1 cellular context compared by ENCODE assay signal in the genomic region with DNA sequence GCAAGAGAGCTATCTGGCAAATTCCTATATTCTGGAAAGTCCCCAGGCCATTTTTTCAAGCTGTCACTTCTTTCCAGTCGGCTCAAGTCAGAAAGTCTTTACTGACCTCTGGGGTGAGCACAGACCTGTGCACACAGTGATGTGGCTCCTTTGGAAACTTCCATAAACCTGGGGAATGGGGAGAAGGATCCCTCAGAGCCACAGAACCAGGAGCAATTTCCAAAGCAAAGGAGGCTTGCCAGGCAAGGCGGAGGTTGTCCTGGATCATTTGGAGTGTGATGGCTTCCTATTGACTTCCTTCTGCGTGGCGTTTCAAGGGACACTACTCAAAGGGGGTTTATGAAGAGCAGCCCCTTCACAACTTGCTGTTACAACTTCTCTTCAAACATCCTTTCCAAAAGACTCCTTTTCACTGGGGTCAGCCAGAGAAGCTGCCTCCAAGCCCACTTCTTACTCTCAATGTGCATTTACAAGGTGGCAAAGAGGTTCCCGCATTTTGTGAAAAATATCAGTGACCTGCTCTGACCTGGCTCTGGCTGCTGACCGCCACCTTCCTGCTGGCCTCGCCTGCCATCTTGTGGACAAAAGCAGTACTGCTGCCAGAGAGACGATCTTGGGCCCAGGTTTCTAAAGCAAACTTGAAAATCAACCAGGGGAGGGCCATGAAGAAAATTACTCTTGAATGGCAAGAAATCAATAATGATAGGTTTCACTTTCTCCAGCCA.
TF ChIP-seq lines count a peak whose summit lies in the region.

No MANE protein-coding gene starts in this region.

TF ChIP-seq in HepG2, 621 proteins besides CTCF, POLR2A, EP300 and RAD21 (continued from another document and continues in another):
- TF ChIP-seq, protein P1, sequence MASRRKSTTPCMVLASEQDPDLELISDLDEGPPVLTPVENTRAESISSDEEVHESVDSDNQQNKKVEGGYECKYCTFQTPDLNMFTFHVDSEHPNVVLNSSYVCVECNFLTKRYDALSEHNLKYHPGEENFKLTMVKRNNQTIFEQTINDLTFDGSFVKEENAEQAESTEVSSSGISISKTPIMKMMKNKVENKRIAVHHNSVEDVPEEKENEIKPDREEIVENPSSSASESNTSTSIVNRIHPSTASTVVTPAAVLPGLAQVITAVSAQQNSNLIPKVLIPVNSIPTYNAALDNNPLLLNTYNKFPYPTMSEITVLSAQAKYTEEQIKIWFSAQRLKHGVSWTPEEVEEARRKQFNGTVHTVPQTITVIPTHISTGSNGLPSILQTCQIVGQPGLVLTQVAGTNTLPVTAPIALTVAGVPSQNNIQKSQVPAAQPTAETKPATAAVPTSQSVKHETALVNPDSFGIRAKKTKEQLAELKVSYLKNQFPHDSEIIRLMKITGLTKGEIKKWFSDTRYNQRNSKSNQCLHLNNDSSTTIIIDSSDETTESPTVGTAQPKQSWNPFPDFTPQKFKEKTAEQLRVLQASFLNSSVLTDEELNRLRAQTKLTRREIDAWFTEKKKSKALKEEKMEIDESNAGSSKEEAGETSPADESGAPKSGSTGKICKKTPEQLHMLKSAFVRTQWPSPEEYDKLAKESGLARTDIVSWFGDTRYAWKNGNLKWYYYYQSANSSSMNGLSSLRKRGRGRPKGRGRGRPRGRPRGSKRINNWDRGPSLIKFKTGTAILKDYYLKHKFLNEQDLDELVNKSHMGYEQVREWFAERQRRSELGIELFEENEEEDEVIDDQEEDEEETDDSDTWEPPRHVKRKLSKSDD (CRISPR knock-in tag; IDR thresholded peaks at IDR 0.05; ENCODE audit: low read depth) = no peak
- TF ChIP-seq ZNF782 (CRISPR knock-in tag; IDR thresholded peaks at IDR 0.05; ENCODE audit: borderline replicate concordance) (peak; percentile 69; the same call in 1 of the 2 replicates), ZNF781 (CRISPR knock-in tag; IDR thresholded peaks at IDR 0.05; ENCODE audit: borderline replicate concordance, not compliant biosample characterization) (no peak), MXD4 (CRISPR knock-in tag; IDR thresholded peaks at IDR 0.05) (0 out of 2 replicates have a peak, but pooled peaks have one; percentile 53), BORCS8-MEF2B (CRISPR knock-in tag; IDR thresholded peaks at IDR 0.05) (0 out of 2 replicates have a peak, but pooled peaks have one; percentile 21), ZNF713 (CRISPR knock-in tag; IDR thresholded peaks at IDR 0.05) (0 out of 2 replicates have a peak, but pooled peaks have one; percentile 2), MZF1 (CRISPR knock-in tag; IDR thresholded peaks at IDR 0.05; ENCODE audit: borderline replicate concordance) (no peak), ZFP37 (CRISPR knock-in tag; IDR thresholded peaks at IDR 0.05; ENCODE audit: borderline replicate concordance) (no peak), POLR2AphosphoS5 (IDR thresholded peaks at IDR 0.05; ENCODE audit: low read depth, low read length) (no peak), SOX5 (CRISPR knock-in tag; IDR thresholded peaks at IDR 0.05; ENCODE audit: borderline replicate concordance) (no peak; the same call in 1 of the 2 replicates), ZNF12 (CRISPR knock-in tag; IDR thresholded peaks at IDR 0.05) (peak; percentile 35; the same call in 1 of the 2 replicates), PRMT3 (CRISPR knock-in tag; IDR thresholded peaks at IDR 0.05; ENCODE audit: borderline replicate concordance, low read depth) (no peak), MEF2D (CRISPR knock-in tag; IDR thresholded peaks at IDR 0.05) (0 out of 2 replicates have a peak, but pooled peaks have one; percentile 29), FLYWCH1 (CRISPR knock-in tag; IDR thresholded peaks at IDR 0.05) (no peak), TGIF2 (CRISPR knock-in tag; IDR thresholded peaks at IDR 0.05) (no peak; the same call in 1 of the 2 replicates), ZNF383 (CRISPR knock-in tag; IDR thresholded peaks at IDR 0.05; ENCODE audit: borderline replicate concordance) (no peak), ZNF562 (CRISPR knock-in tag; IDR thresholded peaks at IDR 0.05; ENCODE audit: borderline replicate concordance) (no peak), ZNF549 (CRISPR knock-in tag; IDR thresholded peaks at IDR 0.05) (no peak), ZNF160 (CRISPR knock-in tag; IDR thresholded peaks at IDR 0.05) (no peak), CCAR2 (optimal IDR thresholded peaks at IDR 0.05; ENCODE audit: low read depth, low read length) (no peak), ETV5 (CRISPR knock-in tag; IDR thresholded peaks at IDR 0.05; ENCODE audit: borderline replicate concordance) (no peak; the same call in 1 of the 2 replicates), BRCA1 (CRISPR knock-in tag; IDR thresholded peaks at IDR 0.05) (peak; percentile 34; the same call in 1 of the 2 replicates), AGO1 (IDR thresholded peaks at IDR 0.05; ENCODE audit: low read depth, low read length, poor library complexity, severe bottlenecking) (no peak), RFX1 (IDR thresholded peaks at IDR 0.05) (no peak), CENPX (CRISPR knock-in tag; IDR thresholded peaks at IDR 0.05) (no peak), TEAD2 (CRISPR knock-in tag; IDR thresholded peaks at IDR 0.05) (no peak), TRIM24 (CRISPR knock-in tag; IDR thresholded peaks at IDR 0.05) (no peak), IRF2 (CRISPR knock-in tag; IDR thresholded peaks at IDR 0.05) (no peak), PHF21A (CRISPR knock-in tag; IDR thresholded peaks at IDR 0.05) (no peak), ZC3H13 (CRISPR knock-in tag; IDR thresholded peaks at IDR 0.05) (no peak), SOX6 (IDR thresholded peaks at IDR 0.05) (no peak), SOX6 (CRISPR knock-in tag; IDR thresholded peaks at IDR 0.05) (peak; percentile 57; the same call in 1 of the 2 replicates), NPAS2 (CRISPR knock-in tag; IDR thresholded peaks at IDR 0.05; ENCODE audit: borderline replicate concordance) (no peak), PTBP1 (IDR thresholded peaks at IDR 0.05; ENCODE audit: low read depth, low read length, poor library complexity, severe bottlenecking) (no peak), HNRNPLL (IDR thresholded peaks at IDR 0.05; ENCODE audit: low read depth, low read length, poor library complexity, severe bottlenecking) (no peak), ZSCAN25 (CRISPR knock-in tag; IDR thresholded peaks at IDR 0.05) (peak; percentile 17; the same call in 1 of the 2 replicates)
- TF ChIP-seq, protein P2, sequence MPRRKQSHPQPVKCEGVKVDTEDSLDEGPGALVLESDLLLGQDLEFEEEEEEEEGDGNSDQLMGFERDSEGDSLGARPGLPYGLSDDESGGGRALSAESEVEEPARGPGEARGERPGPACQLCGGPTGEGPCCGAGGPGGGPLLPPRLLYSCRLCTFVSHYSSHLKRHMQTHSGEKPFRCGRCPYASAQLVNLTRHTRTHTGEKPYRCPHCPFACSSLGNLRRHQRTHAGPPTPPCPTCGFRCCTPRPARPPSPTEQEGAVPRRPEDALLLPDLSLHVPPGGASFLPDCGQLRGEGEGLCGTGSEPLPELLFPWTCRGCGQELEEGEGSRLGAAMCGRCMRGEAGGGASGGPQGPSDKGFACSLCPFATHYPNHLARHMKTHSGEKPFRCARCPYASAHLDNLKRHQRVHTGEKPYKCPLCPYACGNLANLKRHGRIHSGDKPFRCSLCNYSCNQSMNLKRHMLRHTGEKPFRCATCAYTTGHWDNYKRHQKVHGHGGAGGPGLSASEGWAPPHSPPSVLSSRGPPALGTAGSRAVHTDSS (CRISPR knock-in tag; conservative IDR thresholded peaks at IDR 0.05) = no peak
- TF ChIP-seq, protein P3, sequence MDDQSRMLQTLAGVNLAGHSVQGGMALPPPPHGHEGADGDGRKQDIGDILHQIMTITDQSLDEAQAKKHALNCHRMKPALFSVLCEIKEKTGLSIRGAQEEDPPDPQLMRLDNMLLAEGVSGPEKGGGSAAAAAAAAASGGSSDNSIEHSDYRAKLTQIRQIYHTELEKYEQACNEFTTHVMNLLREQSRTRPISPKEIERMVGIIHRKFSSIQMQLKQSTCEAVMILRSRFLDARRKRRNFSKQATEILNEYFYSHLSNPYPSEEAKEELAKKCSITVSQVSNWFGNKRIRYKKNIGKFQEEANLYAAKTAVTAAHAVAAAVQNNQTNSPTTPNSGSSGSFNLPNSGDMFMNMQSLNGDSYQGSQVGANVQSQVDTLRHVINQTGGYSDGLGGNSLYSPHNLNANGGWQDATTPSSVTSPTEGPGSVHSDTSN (CRISPR knock-in tag; IDR thresholded peaks at IDR 0.05; ENCODE audit: borderline replicate concordance) = no peak
- TF ChIP-seq, protein P4, sequence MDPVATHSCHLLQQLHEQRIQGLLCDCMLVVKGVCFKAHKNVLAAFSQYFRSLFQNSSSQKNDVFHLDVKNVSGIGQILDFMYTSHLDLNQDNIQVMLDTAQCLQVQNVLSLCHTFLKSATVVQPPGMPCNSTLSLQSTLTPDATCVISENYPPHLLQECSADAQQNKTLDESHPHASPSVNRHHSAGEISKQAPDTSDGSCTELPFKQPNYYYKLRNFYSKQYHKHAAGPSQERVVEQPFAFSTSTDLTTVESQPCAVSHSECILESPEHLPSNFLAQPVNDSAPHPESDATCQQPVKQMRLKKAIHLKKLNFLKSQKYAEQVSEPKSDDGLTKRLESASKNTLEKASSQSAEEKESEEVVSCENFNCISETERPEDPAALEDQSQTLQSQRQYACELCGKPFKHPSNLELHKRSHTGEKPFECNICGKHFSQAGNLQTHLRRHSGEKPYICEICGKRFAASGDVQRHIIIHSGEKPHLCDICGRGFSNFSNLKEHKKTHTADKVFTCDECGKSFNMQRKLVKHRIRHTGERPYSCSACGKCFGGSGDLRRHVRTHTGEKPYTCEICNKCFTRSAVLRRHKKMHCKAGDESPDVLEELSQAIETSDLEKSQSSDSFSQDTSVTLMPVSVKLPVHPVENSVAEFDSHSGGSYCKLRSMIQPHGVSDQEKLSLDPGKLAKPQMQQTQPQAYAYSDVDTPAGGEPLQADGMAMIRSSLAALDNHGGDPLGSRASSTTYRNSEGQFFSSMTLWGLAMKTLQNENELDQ (CRISPR knock-in tag; IDR thresholded peaks at IDR 0.05; ENCODE audit: borderline replicate concordance) = no peak
- TF ChIP-seq, protein P5, sequence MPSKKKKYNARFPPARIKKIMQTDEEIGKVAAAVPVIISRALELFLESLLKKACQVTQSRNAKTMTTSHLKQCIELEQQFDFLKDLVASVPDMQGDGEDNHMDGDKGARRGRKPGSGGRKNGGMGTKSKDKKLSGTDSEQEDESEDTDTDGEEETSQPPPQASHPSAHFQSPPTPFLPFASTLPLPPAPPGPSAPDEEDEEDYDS (CRISPR knock-in tag; IDR thresholded peaks at IDR 0.05) = peak; percentile 50
- TF ChIP-seq, protein P6, sequence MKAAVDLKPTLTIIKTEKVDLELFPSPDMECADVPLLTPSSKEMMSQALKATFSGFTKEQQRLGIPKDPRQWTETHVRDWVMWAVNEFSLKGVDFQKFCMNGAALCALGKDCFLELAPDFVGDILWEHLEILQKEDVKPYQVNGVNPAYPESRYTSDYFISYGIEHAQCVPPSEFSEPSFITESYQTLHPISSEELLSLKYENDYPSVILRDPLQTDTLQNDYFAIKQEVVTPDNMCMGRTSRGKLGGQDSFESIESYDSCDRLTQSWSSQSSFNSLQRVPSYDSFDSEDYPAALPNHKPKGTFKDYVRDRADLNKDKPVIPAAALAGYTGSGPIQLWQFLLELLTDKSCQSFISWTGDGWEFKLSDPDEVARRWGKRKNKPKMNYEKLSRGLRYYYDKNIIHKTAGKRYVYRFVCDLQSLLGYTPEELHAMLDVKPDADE (CRISPR knock-in tag; IDR thresholded peaks at IDR 0.05) = no peak
- TF ChIP-seq, protein P7, sequence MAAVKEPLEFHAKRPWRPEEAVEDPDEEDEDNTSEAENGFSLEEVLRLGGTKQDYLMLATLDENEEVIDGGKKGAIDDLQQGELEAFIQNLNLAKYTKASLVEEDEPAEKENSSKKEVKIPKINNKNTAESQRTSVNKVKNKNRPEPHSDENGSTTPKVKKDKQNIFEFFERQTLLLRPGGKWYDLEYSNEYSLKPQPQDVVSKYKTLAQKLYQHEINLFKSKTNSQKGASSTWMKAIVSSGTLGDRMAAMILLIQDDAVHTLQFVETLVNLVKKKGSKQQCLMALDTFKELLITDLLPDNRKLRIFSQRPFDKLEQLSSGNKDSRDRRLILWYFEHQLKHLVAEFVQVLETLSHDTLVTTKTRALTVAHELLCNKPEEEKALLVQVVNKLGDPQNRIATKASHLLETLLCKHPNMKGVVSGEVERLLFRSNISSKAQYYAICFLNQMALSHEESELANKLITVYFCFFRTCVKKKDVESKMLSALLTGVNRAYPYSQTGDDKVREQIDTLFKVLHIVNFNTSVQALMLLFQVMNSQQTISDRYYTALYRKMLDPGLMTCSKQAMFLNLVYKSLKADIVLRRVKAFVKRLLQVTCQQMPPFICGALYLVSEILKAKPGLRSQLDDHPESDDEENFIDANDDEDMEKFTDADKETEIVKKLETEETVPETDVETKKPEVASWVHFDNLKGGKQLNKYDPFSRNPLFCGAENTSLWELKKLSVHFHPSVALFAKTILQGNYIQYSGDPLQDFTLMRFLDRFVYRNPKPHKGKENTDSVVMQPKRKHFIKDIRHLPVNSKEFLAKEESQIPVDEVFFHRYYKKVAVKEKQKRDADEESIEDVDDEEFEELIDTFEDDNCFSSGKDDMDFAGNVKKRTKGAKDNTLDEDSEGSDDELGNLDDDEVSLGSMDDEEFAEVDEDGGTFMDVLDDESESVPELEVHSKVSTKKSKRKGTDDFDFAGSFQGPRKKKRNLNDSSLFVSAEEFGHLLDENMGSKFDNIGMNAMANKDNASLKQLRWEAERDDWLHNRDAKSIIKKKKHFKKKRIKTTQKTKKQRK (IDR thresholded peaks at IDR 0.05; ENCODE audit: low read length) = no peak
- TF ChIP-seq, protein P8, sequence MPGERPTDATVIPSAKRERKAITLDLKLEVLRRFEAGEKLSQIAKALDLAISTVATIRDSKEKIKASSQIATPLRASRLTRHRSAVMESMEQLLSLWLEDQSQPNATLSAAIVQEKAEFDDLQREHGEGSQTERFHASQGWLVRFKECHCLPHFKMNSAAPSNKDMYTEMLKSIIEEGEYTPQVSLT (CRISPR knock-in tag; IDR thresholded peaks at IDR 0.05; ENCODE audit: borderline replicate concordance, low read depth) = 0 out of 2 replicates have a peak, but pooled peaks have one; percentile 12
- TF ChIP-seq, protein P9, sequence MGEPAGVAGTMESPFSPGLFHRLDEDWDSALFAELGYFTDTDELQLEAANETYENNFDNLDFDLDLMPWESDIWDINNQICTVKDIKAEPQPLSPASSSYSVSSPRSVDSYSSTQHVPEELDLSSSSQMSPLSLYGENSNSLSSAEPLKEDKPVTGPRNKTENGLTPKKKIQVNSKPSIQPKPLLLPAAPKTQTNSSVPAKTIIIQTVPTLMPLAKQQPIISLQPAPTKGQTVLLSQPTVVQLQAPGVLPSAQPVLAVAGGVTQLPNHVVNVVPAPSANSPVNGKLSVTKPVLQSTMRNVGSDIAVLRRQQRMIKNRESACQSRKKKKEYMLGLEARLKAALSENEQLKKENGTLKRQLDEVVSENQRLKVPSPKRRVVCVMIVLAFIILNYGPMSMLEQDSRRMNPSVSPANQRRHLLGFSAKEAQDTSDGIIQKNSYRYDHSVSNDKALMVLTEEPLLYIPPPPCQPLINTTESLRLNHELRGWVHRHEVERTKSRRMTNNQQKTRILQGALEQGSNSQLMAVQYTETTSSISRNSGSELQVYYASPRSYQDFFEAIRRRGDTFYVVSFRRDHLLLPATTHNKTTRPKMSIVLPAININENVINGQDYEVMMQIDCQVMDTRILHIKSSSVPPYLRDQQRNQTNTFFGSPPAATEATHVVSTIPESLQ (CRISPR knock-in tag; conservative IDR thresholded peaks at IDR 0.05) = no peak; the same call in 1 of the 2 replicates
